In genomic region chr10:80081801-80082750, GRCh38 we compare ENCODE assay signal across 21 cellular contexts. TPM values are rescaled to one million over a fixed set of nuclear protein-coding genes. Genes with fewer than 3 reads are reported as not detected.
DNase-seq lines count a peak whose midpoint lies in the region; ATAC-seq and TF ChIP-seq lines count a peak whose summit lies in the region.
"Had no signal": no experiment of that assay in that cellular context is flagged by ENCODE, and none has a peak within 500 bp of the region (broad histone marks: within the 10 kb centered on the region; RNA-seq: fewer than 3 reads in every experiment).

No MANE protein-coding gene starts in this region.

- H3K9ac ChIP-seq in endodermal cell (ENCODE audit: extremely low read depth, low read length, poor library complexity, severe bottlenecking) (peak overlapping the region; percentile 47), colonic mucosa (ENCODE audit: low read depth in 2 of 2, low read length in 2 of 2) (no peak overlapping the region)

- H3K27me3 ChIP-seq in Caco-2 (replicated peaks; ENCODE audit: control insufficient read depth, insufficient read depth, low read length) (no peaks in the 10 kb centered on the region), endodermal cell (ENCODE audit: control insufficient read depth, insufficient read depth, low read length, poor library complexity, severe bottlenecking) (no peaks in the 10 kb centered on the region), colonic mucosa (no peaks in the 10 kb centered on the region)

- no peaks in the 10 kb centered on the region for H3K27me3 Mint-ChIP-seq in Caco-2 (ENCODE audit: insufficient read depth, unreplicated experiment)
- H3K27me3 Mint-ChIP-seq in endodermal cell (ENCODE audit: insufficient read depth): no peaks in the 10 kb centered on the region
- H3K27me3 Mint-ChIP-seq: CD4-positive, CD25-positive, alpha-beta regulatory T cell; stimulated activated memory B cell treated with anti-CD40 and anti-IgM and Interleukin-4, amounts not matched to agents 10 μg/mL and 1 μg/mL and 100 μg/mL, for 72 hours had no signal

- intact Hi-C loops in Caco-2 (cut with micrococcal nuclease; ENCODE audit: unreplicated experiment) (loop anchor here (1.0 to 2.0 kb wide), 3 partner anchors 10 to 23 kb away; no protein-coding TSS in a partner anchor), colonic mucosa (cut with DNase I) (no loop called here)

- H3K36me3 Mint-ChIP-seq in Caco-2 (ENCODE audit: insufficient read depth, unreplicated experiment): peaks cover 22% of the 10 kb centered on the region
- H3K36me3 Mint-ChIP-seq in endodermal cell (ENCODE audit: low read depth): peaks cover 11% of the 10 kb centered on the region

- TF ChIP-seq CTCF in Caco-2 (IDR thresholded peaks at IDR 0.05; ENCODE audit: insufficient read depth in 1 of 2, low read depth in 1 of 2, low read length in 1 of 2, severe bottlenecking in 1 of 2, unreplicated experiment in 1 of 2): no peak
- no peak for TF ChIP-seq CTCF in endodermal cell (conservative IDR thresholded peaks at IDR 0.05)
- TF ChIP-seq CTCF in colonic mucosa (IDR thresholded peaks at IDR 0.05): no peak

- H3K27ac Mint-ChIP-seq in Caco-2 (ENCODE audit: unreplicated experiment) (peak overlapping the region; percentile 82), endodermal cell (peak overlapping the region; percentile 90)
- H3K27ac Mint-ChIP-seq: activated naive CD4-positive, alpha-beta T cell treated with anti-CD3 and anti-CD28 coated beads, Interleukin-2, amount 50 U/mL, for 72 hours; CD4-positive, CD25-positive, alpha-beta regulatory T cell; stimulated activated memory B cell treated with anti-CD40 and anti-IgM and Interleukin-4, amounts not matched to agents 10 μg/mL and 1 μg/mL and 100 μg/mL, for 72 hours had no signal

- ATAC-seq in HG02981 (IDR thresholded peaks at IDR 0.05; ENCODE audit: unreplicated experiment) (no peak), GM21423 (IDR thresholded peaks at IDR 0.05; ENCODE audit: unreplicated experiment) (no peak)
- ATAC-seq: activated naive CD4-positive, alpha-beta T cell treated with anti-CD3 and anti-CD28 coated beads, Interleukin-2, amount 50 U/mL, for 72 hours; activated T-cell treated with anti-CD3 and anti-CD28 coated beads, Interleukin-2, amount 50 U/mL, for 4 hours; left ventricle myocardium superior; stimulated activated memory B cell treated with anti-CD40 and anti-IgM and Interleukin-4, amounts not matched to agents 10 μg/mL and 1 μg/mL and 100 μg/mL, for 72 hours had no signal

- WGBS in endodermal cell (ENCODE audit: insufficient coverage in 1 of 2, insufficient read length in 1 of 2), 2 experiments: 58 to 62% methylated on average over 3 to 4 of the region's 5 CpGs

- H3K36me3 ChIP-seq in Caco-2 (ENCODE audit: control insufficient read depth, insufficient read depth, low read length) (no peaks in the 10 kb centered on the region), endodermal cell (ENCODE audit: control insufficient read depth, insufficient read depth, low read length) (peaks cover 10% of the 10 kb centered on the region), colonic mucosa (no peaks in the 10 kb centered on the region)

- H3K9me3 Mint-ChIP-seq in Caco-2 (ENCODE audit: unreplicated experiment) (no peaks in the 10 kb centered on the region), endodermal cell (no peaks in the 10 kb centered on the region)
- H3K9me3 Mint-ChIP-seq: activated naive CD4-positive, alpha-beta T cell treated with anti-CD3 and anti-CD28 coated beads, Interleukin-2, amount 50 U/mL, for 72 hours; activated T-cell treated with anti-CD3 and anti-CD28 coated beads, Interleukin-2, amount 50 U/mL, for 4 hours; CD4-positive, CD25-positive, alpha-beta regulatory T cell; stimulated activated memory B cell treated with anti-CD40 and anti-IgM and Interleukin-4, amounts not matched to agents 10 μg/mL and 1 μg/mL and 100 μg/mL, for 72 hours had no signal

- BruUV-seq in Caco-2 (replicated peaks; lab: Mats Ljungman, UMichigan): no TSS peak

- H3K4me1 ChIP-seq in Caco-2: peaks cover 51% of the 10 kb centered on the region
- peaks cover 8% of the 10 kb centered on the region for H3K4me1 ChIP-seq in endodermal cell (ENCODE audit: control insufficient read depth, insufficient read depth, low read length)
- H3K4me1 ChIP-seq in colonic mucosa: peaks cover 4% of the 10 kb centered on the region

- CTCF ChIA-PET in Caco-2 (lab: Charles Lee): interaction anchor here (0.6 to 1.1 kb wide), 6 partner anchors 9 to 153 kb away, joined by 3 to 4 read pairs (median 3); no protein-coding TSS in a partner anchor

- POLR2A ChIA-PET in Caco-2 (lab: Charles Lee): interaction anchor here (0.7 to 1.6 kb wide), 2 partner anchors 19 to 123 kb away, joined by 3 to 6 read pairs; partner anchors contain the start of gene ANXA11

- H3K4me3 Mint-ChIP-seq in Caco-2 (ENCODE audit: unreplicated experiment) (peak overlapping the region; percentile 43), endodermal cell (no peak overlapping the region)
- H3K4me3 Mint-ChIP-seq: activated T-cell treated with anti-CD3 and anti-CD28 coated beads, Interleukin-2, amount 50 U/mL, for 4 hours; stimulated activated memory B cell treated with anti-CD40 and anti-IgM and Interleukin-4, amounts not matched to agents 10 μg/mL and 1 μg/mL and 100 μg/mL, for 72 hours had no signal

- H3K27ac ChIP-seq in endodermal cell (ENCODE audit: low read depth, low read length) (no peak overlapping the region), colonic mucosa (no peak overlapping the region)
- H3K27ac ChIP-seq: thoracic aorta had no signal

- peak; percentile 79 to 83 for DNase-seq in Caco-2
- DNase-seq in HuH-7 (ENCODE audit: low spot score): peak; percentile 21
- peak; percentile 63 for DNase-seq in endodermal cell
- DNase-seq in kidney tubule cell (ENCODE audit: low spot score): peak; percentile 30
- DNase-seq in colonic mucosa: no peak
- DNase-seq in DMS79 (lab: John Stamatoyannopoulos, UW): no peak
- DNase-seq: activated T-cell treated with anti-CD3 and anti-CD28 coated beads, Interleukin-2, amount 50 U/mL, for 4 hours; CD4-positive, CD25-positive, alpha-beta regulatory T cell; left ventricle myocardium superior; NCI-H1417; NCI-H2107; NCI-H524 treated with DMSO at 0.1 percent for 48 hours; nucleus accumbens; SIG-M5 had no signal

- H3K9me3 ChIP-seq in Caco-2 (no peaks in the 10 kb centered on the region), endodermal cell (ENCODE audit: control insufficient read depth, low read length) (no peaks in the 10 kb centered on the region), colonic mucosa (no peaks in the 10 kb centered on the region)
- H3K9me3 ChIP-seq: thoracic aorta had no signal

- H3K4me3 ChIP-seq in Caco-2 (ENCODE audit: low read depth, low read length) (no peak overlapping the region), endodermal cell (ENCODE audit: low read length) (no peak overlapping the region), colonic mucosa (no peak overlapping the region)
- H3K4me3 ChIP-seq: thoracic aorta had no signal

- peaks cover 46% of the 10 kb centered on the region for H3K4me1 Mint-ChIP-seq in Caco-2 (ENCODE audit: low read depth, unreplicated experiment)
- H3K4me1 Mint-ChIP-seq in endodermal cell: peaks cover 15% of the 10 kb centered on the region

RNA-seq across cellular contexts. Expression of gene TMEM254, which starts 3.6 kb away (rescaled TPM):
- total RNA-seq in Caco-2 (2022): 24.0 and 27.4 TPM in 2 replicates
- 10 to 100 TPM; 31.5 to 31.9 TPM for total RNA-seq in endodermal cell
- polyA plus RNA-seq in endodermal cell (2013, experiment 1 of 2): 47.5 TPM
- polyA plus RNA-seq in endodermal cell (2013, experiment 2 of 2): 45.7 TPM
- total RNA-seq in colonic mucosa: 10 to 100 TPM; 15.7 to 32.0 TPM

RNA-seq across cellular contexts. Expression of gene PLAC9, which starts 50.5 kb away (rescaled TPM):
- total RNA-seq in Caco-2 (2022) (not detected in 2 replicates), endodermal cell (10 to 100 TPM in 1 of 2 donors, 1 to 10 TPM in 1; 8.4 to 14.9 TPM), colonic mucosa (1 to 10 TPM; 3.9 to 6.0 TPM)
- 4.3 TPM for polyA plus RNA-seq in endodermal cell (2013, experiment 1 of 2)
- polyA plus RNA-seq in endodermal cell (2013, experiment 2 of 2): 6.5 TPM
- total RNA-seq: activated naive CD4-positive, alpha-beta T cell treated with anti-CD3 and anti-CD28 coated beads, Interleukin-2, amount 50 U/mL, for 72 hours; activated T-cell treated with anti-CD3 and anti-CD28 coated beads, Interleukin-2, amount 50 U/mL, for 4 hours; CD4-positive, CD25-positive, alpha-beta regulatory T cell; LHCN-M2; T-helper 1 cell treated with Interleukin-12 subunit alpha and Interleukin-12 subunit beta and Interleukin-4 antibody, amounts not matched to agents 30 ng/mL and 1 ng/mL, for 36 hours had no signal

Comparison
In these comparisons a context has a peak if more than half of its experiments do, and no peak if none do; other contexts are left out.
1. DNase-seq: peak in Caco-2 (2 of 2), HuH-7 (single experiment), endodermal cell (single experiment) and kidney tubule cell (single experiment); none in colonic mucosa (single experiment) and DMS79 (single experiment).